In genomic region chr19:40283414-40284250, GRCh38 we compare ENCODE assay signal across 8 cellular contexts. TPM values are rescaled to one million over a fixed set of nuclear protein-coding genes. Genes with fewer than 3 reads are reported as not detected.
DNase-seq lines count a peak whose midpoint lies in the region; ATAC-seq and TF ChIP-seq lines count a peak whose summit lies in the region.

No MANE protein-coding gene starts in this region.

- H3T11ph ChIP-seq in H9 (ENCODE audit: low read length) = no peak overlapping the region

- no peak overlapping the region for H3K4ac ChIP-seq in H9 (ENCODE audit: low read depth, low read length)

- H3K4me2 ChIP-seq in H9 (ENCODE audit: insufficient read depth, insufficient read length, low read length) = peak overlapping the region; percentile 98

- POLR2A ChIA-PET in activated CD4-positive, alpha-beta memory T cell treated with anti-CD3 and anti-CD28 coated beads, Interleukin-2, amount 10 ng/mL, durations not matched to agents 7 days and 5 days (lab: Charles Lee) = interaction anchor here (1.2 kb wide), 1 partner anchor 14 kb away, joined by 5 read pairs; no protein-coding TSS in a partner anchor

- CTCF ChIA-PET in activated CD4-positive, alpha-beta memory T cell treated with anti-CD3 and anti-CD28 coated beads, Interleukin-2, amount 10 ng/mL, durations not matched to agents 7 days and 5 days (lab: Charles Lee) = interaction anchor here (3.2 kb wide), 1 partner anchor 21 kb away, joined by 16 read pairs; no protein-coding TSS in a partner anchor

- peaks cover 9% of the 10 kb centered on the region for H3K23me2 ChIP-seq in H9 (ENCODE audit: insufficient read length, low read depth, low read length, poor library complexity, severe bottlenecking)

- no peak overlapping the region for H4K5ac ChIP-seq in H9 (ENCODE audit: insufficient read length, low read depth, low read length)

- H3K9me3 ChIP-seq in H9 (ENCODE audit: control insufficient read depth, low read depth, low read length) (no peaks in the 10 kb centered on the region), iPS DF 6.9 (ENCODE audit: control insufficient read depth, insufficient read depth, low read length) (no peaks in the 10 kb centered on the region), spleen (no peaks in the 10 kb centered on the region)

- H3K27ac ChIP-seq in H9 (ENCODE audit: insufficient read length, low read depth, low read length) = no peak overlapping the region
- no peak overlapping the region for H3K27ac ChIP-seq in iPS DF 6.9 (ENCODE audit: low read length)
- peak overlapping the region; percentile 80 to 99 (median 98) for H3K27ac ChIP-seq in spleen

- H3K79me2 ChIP-seq in H9 (ENCODE audit: insufficient read depth, low read length) = peaks cover 15% of the 10 kb centered on the region

- H4K8ac ChIP-seq in H9 (replicated peaks; ENCODE audit: insufficient read length, low read depth, low read length) = no peak overlapping the region

- H3K56ac ChIP-seq in H9 (ENCODE audit: insufficient read length, low read depth, low read length) = no peak overlapping the region

- TF ChIP-seq CTCF in H9 (conservative IDR thresholded peaks at IDR 0.05) = no peak
- no peak for TF ChIP-seq CTCF in spleen (IDR thresholded peaks at IDR 0.05 in 8 of 11, conservative IDR thresholded peaks at IDR 0.05 in 3 of 11)

- peak overlapping the region; percentile 47 for H2BK12ac ChIP-seq in H9 (ENCODE audit: insufficient read length, low read depth, low read length)

- H3K4me1 Mint-ChIP-seq in H9 = peaks cover 36 to 45% of the 10 kb centered on the region in 2 experiments
- H3K4me1 Mint-ChIP-seq in activated CD4-positive, alpha-beta memory T cell treated with anti-CD3 and anti-CD28 coated beads, Interleukin-2, amount 10 ng/mL, durations not matched to agents 7 days and 5 days = peaks cover 57% of the 10 kb centered on the region

- no peak overlapping the region for H2BK5ac ChIP-seq in H9 (ENCODE audit: insufficient read length, low read length)

- no peak overlapping the region for H2BK15ac ChIP-seq in H9 (ENCODE audit: low read depth, low read length)

- peak overlapping the region; percentile 96 to 98 for H3K4me3 Mint-ChIP-seq in H9
- peak overlapping the region; percentile 94 for H3K4me3 Mint-ChIP-seq in activated CD4-positive, alpha-beta memory T cell treated with anti-CD3 and anti-CD28 coated beads, Interleukin-2, amount 10 ng/mL, durations not matched to agents 7 days and 5 days

- H3K18ac ChIP-seq in H9 (ENCODE audit: insufficient read length, low read depth, low read length) = no peak overlapping the region

- WGBS in H9 (ENCODE audit: extremely low coverage, insufficient read length, low lambda C conversion rate) = no CpG with 5 or more reads among the region's 12 CpGs
- WGBS in iPS DF 6.9 (ENCODE audit: insufficient coverage, insufficient read length) = no CpG with 5 or more reads among the region's 12 CpGs
- 52 to 67% (median 58%) methylated on average over 10 to 12 of the region's 12 CpGs for WGBS in spleen, 5 donors

- no peak overlapping the region for H2AFZ ChIP-seq in H9 (ENCODE audit: low read length)

- peak overlapping the region; percentile 80 for H3K9ac ChIP-seq in H9 (ENCODE audit: extremely low read depth, insufficient read length, low read length)

- ATAC-seq in HG02610 (IDR thresholded peaks at IDR 0.05; ENCODE audit: unreplicated experiment) = no peak
- ATAC-seq in HG03442 (IDR thresholded peaks at IDR 0.05; ENCODE audit: unreplicated experiment) = no peak

- H3K36me3 Mint-ChIP-seq in H9 (ENCODE audit: insufficient read depth in 1 of 3, low read depth in 3 of 3) = 0 out of 7 replicates have a peak, but pooled peaks cover 0 to 2% (median 0%) of the 10 kb centered on the region in 3 experiments
- H3K36me3 Mint-ChIP-seq in activated CD4-positive, alpha-beta memory T cell treated with anti-CD3 and anti-CD28 coated beads, Interleukin-2, amount 10 ng/mL, durations not matched to agents 7 days and 5 days (ENCODE audit: low read depth) = peaks cover 7% of the 10 kb centered on the region

- intact Hi-C loops in spleen (cut with DNase I; ENCODE audit: low total_unique reads) = no loop called here

- no peaks in the 10 kb centered on the region for H3K27me3 Mint-ChIP-seq in H9 (ENCODE audit: low read depth)
- no peaks in the 10 kb centered on the region for H3K27me3 Mint-ChIP-seq in activated CD4-positive, alpha-beta memory T cell treated with anti-CD3 and anti-CD28 coated beads, Interleukin-2, amount 10 ng/mL, durations not matched to agents 7 days and 5 days

- H2BK120ac ChIP-seq in H9 (ENCODE audit: low read depth, low read length, poor library complexity, severe bottlenecking) = no peak overlapping the region

- peak overlapping the region; percentile 72 to 99 (median 97); a peak in 6 of 7 replicates for H3K27ac Mint-ChIP-seq in H9
- peak overlapping the region; percentile 94 for H3K27ac Mint-ChIP-seq in activated CD4-positive, alpha-beta memory T cell treated with anti-CD3 and anti-CD28 coated beads, Interleukin-2, amount 10 ng/mL, durations not matched to agents 7 days and 5 days

- H3K4me3 ChIP-seq in iPS DF 6.9 (ENCODE audit: low read length) = peak overlapping the region; percentile 75; the same call in 1 of the 2 replicates
- peak overlapping the region; percentile 61 to 93 (median 86) for H3K4me3 ChIP-seq in spleen

- no peaks in the 10 kb centered on the region; a peak in 1 of 5 replicates for H3K9me3 Mint-ChIP-seq in H9
- H3K9me3 Mint-ChIP-seq in activated CD4-positive, alpha-beta memory T cell treated with anti-CD3 and anti-CD28 coated beads, Interleukin-2, amount 10 ng/mL, durations not matched to agents 7 days and 5 days = no peaks in the 10 kb centered on the region

- no peaks in the 10 kb centered on the region for H3K36me3 ChIP-seq in iPS DF 6.9 (ENCODE audit: control insufficient read depth, insufficient read depth, low read length)
- H3K36me3 ChIP-seq in spleen = peaks cover 0 to 15% (median 0%) of the 10 kb centered on the region in 6 donors

- H3K14ac ChIP-seq in H9 (ENCODE audit: insufficient read depth, low read length) = peak overlapping the region; percentile 50; the same call in 1 of the 2 replicates

- H3K4me1 ChIP-seq in H9 (ENCODE audit: insufficient read depth, low read length) = no peaks in the 10 kb centered on the region; the same call in 1 of the 2 replicates
- H3K4me1 ChIP-seq in iPS DF 6.9 (ENCODE audit: control insufficient read depth, insufficient read depth, low read length) = peaks cover 4% of the 10 kb centered on the region; the same call in 1 of the 2 replicates
- H3K4me1 ChIP-seq in spleen = peaks cover 43 to 75% (median 68%) of the 10 kb centered on the region in 6 donors

- no peak overlapping the region for H4K91ac ChIP-seq in H9 (ENCODE audit: insufficient read length, low read depth, low read length)

- no peak for DNase-seq in H9
- no peak for DNase-seq in activated CD4-positive, alpha-beta memory T cell treated with anti-CD3 and anti-CD28 coated beads, Interleukin-2, amount 10 ng/mL, durations not matched to agents 7 days and 5 days
- no peak for DNase-seq in iPS DF 6.9 (ENCODE audit: low read depth, low spot score)
- peak; percentile 59 for DNase-seq in spleen
- DNase-seq in SW 1271 (lab: John Stamatoyannopoulos, UW) = no peak
- DNase-seq in stimulated activated CD8-positive, alpha-beta memory T cell treated with anti-CD3 and anti-CD28 coated beads, Interleukin-4, amount 100 ng/mL, for 48 hours = no peak

- H2BK20ac ChIP-seq in H9 (ENCODE audit: low read depth, low read length, poor library complexity, severe bottlenecking) = no peak overlapping the region

- H2AK5ac ChIP-seq in H9 (ENCODE audit: insufficient read length, low read length) = no peak overlapping the region

- H4K20me1 ChIP-seq in H9 (ENCODE audit: control insufficient read depth, insufficient read depth, insufficient read length) = no peaks in the 10 kb centered on the region

- TF ChIP-seq POLR2A in spleen (IDR thresholded peaks at IDR 0.05) = no peak

- no peak overlapping the region for H3K23ac ChIP-seq in H9 (ENCODE audit: insufficient read length, low read depth, low read length)

- H3K27me3 ChIP-seq in H9 (ENCODE audit: insufficient read depth, low read length) (no peaks in the 10 kb centered on the region), iPS DF 6.9 (ENCODE audit: control insufficient read depth, insufficient read depth, low read length) (no peaks in the 10 kb centered on the region), spleen (replicated peaks in 1 of 7) (no peaks in the 10 kb centered on the region)

- peaks cover 5% of the 10 kb centered on the region for H3K79me1 ChIP-seq in H9 (ENCODE audit: insufficient read depth, low read depth, low read length, poor library complexity, severe bottlenecking)

RNA-seq across cellular contexts. Expression of gene AKT2, which starts 1.5 kb away (rescaled TPM):
- 142 and 150 TPM in 2 replicates for total RNA-seq in H9 (2021)
- total RNA-seq in activated CD4-positive, alpha-beta memory T cell treated with anti-CD3 and anti-CD28 coated beads, Interleukin-2, amount 10 ng/mL, durations not matched to agents 7 days and 5 days = 100 to 1,000 TPM; 142 to 150 TPM
- 100 to 1,000 TPM in 4 of 7 donors, 10 to 100 TPM in 3; 95.1 to 134 (median 112) TPM for total RNA-seq in spleen
- 10 to 100 TPM; 28.8 to 75.7 (median 37.1) TPM for polyA plus RNA-seq in spleen

RNA-seq across cellular contexts. Expression of gene CCNP, which starts 57.1 kb away (rescaled TPM):
- total RNA-seq in H9 (2021) (0.31 and 0.35 TPM in 2 replicates), spleen (under 1 TPM in 2 of 7 donors, not detected in 5; 0.43 to 0.47 TPM)
- not detected for total RNA-seq in activated CD4-positive, alpha-beta memory T cell treated with anti-CD3 and anti-CD28 coated beads, Interleukin-2, amount 10 ng/mL, durations not matched to agents 7 days and 5 days
- polyA plus RNA-seq in spleen = under 1 TPM; 0.18 to 0.43 (median 0.26) TPM

Comparison
In these comparisons a context has a peak if more than half of its experiments do, and no peak if none do; other contexts are left out.
1. H3K27ac ChIP-seq: peak in spleen (8 of 8); none in H9 (single experiment) and iPS DF 6.9 (single experiment).